Comparison of ENCODE assay signal across 10 cellular contexts in the genomic region with DNA sequence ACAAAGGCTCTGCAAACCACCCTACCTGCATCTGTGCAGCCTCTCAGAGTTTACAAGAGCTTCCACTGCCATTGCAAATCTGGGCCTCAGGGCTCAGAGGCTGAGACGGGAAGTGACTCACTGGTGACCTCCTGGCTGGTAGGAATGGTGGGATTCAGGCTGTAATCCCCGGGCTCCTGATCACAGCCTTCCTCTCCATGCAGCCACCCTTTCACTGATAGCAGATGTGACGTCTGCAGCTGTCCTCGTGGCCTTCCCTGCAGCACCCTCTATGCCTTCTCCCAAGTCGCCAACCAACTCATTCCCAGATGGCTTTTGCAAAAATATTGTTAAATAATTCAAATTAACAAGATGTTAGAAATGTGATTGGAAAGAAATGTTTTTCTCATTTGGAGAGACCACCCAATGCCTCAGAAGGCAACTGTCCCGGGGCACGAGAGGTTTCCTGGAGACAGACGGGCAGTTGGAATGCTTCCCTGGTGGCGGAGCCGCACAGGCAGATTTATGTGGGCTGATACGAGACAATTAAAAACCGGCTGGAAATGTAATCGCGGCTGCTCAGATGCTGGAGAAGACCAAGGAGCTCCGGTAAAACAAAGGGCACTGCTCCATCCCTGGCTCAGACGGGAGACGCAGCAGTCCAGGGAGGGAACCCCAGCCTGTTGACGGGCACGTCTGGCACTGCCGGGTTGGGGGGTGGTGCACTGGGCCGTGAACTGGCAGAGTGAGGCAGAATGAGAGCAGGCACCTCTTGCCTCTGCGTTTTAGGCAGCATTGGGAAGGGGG. TPM values are rescaled to one million over a fixed set of nuclear protein-coding genes. Genes with fewer than 3 reads are reported as not detected.
DNase-seq lines count a peak whose midpoint lies in the region; ATAC-seq and TF ChIP-seq lines count a peak whose summit lies in the region.
"Had no signal": no experiment of that assay in that cellular context is flagged by ENCODE, and none has a peak within 500 bp of the region (broad histone marks: within the 10 kb centered on the region; RNA-seq: fewer than 3 reads in every experiment).

No MANE protein-coding gene starts in this region.

- H3K4me1 Mint-ChIP-seq in activated CD4-positive, alpha-beta T cell treated with anti-CD3 and anti-CD28 coated beads, Interleukin-2, amount 10 ng/mL, durations not matched to agents 7 days and 5 days = no peaks in the 10 kb centered on the region
- no peaks in the 10 kb centered on the region for H3K4me1 Mint-ChIP-seq in activated CD8-positive, alpha-beta T cell treated with anti-CD3 and anti-CD28 coated beads, Interleukin-2, amount 10 ng/mL, durations not matched to agents 7 days and 5 days (ENCODE audit: low read depth)

- CTCF ChIA-PET in activated CD4-positive, alpha-beta T cell treated with anti-CD3 and anti-CD28 coated beads, Interleukin-2, amount 10 ng/mL, durations not matched to agents 7 days and 5 days (lab: Charles Lee) = no interaction called here
- CTCF ChIA-PET in activated CD8-positive, alpha-beta T cell treated with anti-CD3 and anti-CD28 coated beads, Interleukin-2, amount 10 ng/mL, durations not matched to agents 7 days and 5 days (lab: Charles Lee) = no interaction called here

- TF ChIP-seq CTCF in foreskin keratinocyte (conservative IDR thresholded peaks at IDR 0.05) (no peak), omental fat pad (IDR thresholded peaks at IDR 0.05) (no peak)

- H3K4me3 ChIP-seq in SK-N-MC = peak overlapping the region; percentile 50

- no peaks in the 10 kb centered on the region for H3K9me3 Mint-ChIP-seq in activated CD4-positive, alpha-beta T cell treated with anti-CD3 and anti-CD28 coated beads, Interleukin-2, amount 10 ng/mL, durations not matched to agents 7 days and 5 days
- H3K9me3 Mint-ChIP-seq in activated CD8-positive, alpha-beta T cell treated with anti-CD3 and anti-CD28 coated beads, Interleukin-2, amount 10 ng/mL, durations not matched to agents 7 days and 5 days (ENCODE audit: insufficient read depth) = no peaks in the 10 kb centered on the region

- H3K27me3 ChIP-seq in foreskin keratinocyte = no peaks in the 10 kb centered on the region
- H3K27me3 ChIP-seq: sigmoid colon had no signal

- H3K27ac Mint-ChIP-seq in activated CD4-positive, alpha-beta T cell treated with anti-CD3 and anti-CD28 coated beads, Interleukin-2, amount 10 ng/mL, durations not matched to agents 7 days and 5 days = no peak overlapping the region
- no peak overlapping the region for H3K27ac Mint-ChIP-seq in activated CD8-positive, alpha-beta T cell treated with anti-CD3 and anti-CD28 coated beads, Interleukin-2, amount 10 ng/mL, durations not matched to agents 7 days and 5 days

- peak overlapping the region; percentile 86 for H3K27ac ChIP-seq in SK-N-MC
- H3K27ac ChIP-seq in foreskin keratinocyte = no peak overlapping the region

- DNase-seq in GM03348 (ENCODE audit: low spot score) (peak; percentile 74), SK-N-MC (ENCODE audit: low read depth, low spot score) (no peak), foreskin keratinocyte (peak; percentile 39 to 64), omental fat pad (ENCODE audit: low spot score) (no peak), NK-92 (lab: John Stamatoyannopoulos, UW; ENCODE audit: unreplicated experiment) (no peak), mucosa of gallbladder (ENCODE audit: low spot score) (no peak)
- no peak for DNase-seq in activated CD4-positive, alpha-beta T cell treated with anti-CD3 and anti-CD28 coated beads, Interleukin-2, amount 10 ng/mL, durations not matched to agents 7 days and 5 days
- no peak for DNase-seq in activated CD8-positive, alpha-beta T cell treated with anti-CD3 and anti-CD28 coated beads, Interleukin-2, amount 10 ng/mL, durations not matched to agents 7 days and 5 days
- DNase-seq: activated CD4-positive, alpha-beta T cell treated with anti-CD3 and anti-CD28 coated beads for 1 hour; sigmoid colon had no signal

- no peaks in the 10 kb centered on the region for H3K36me3 Mint-ChIP-seq in activated CD4-positive, alpha-beta T cell treated with anti-CD3 and anti-CD28 coated beads, Interleukin-2, amount 10 ng/mL, durations not matched to agents 7 days and 5 days (ENCODE audit: low read depth)
- H3K36me3 Mint-ChIP-seq in activated CD8-positive, alpha-beta T cell treated with anti-CD3 and anti-CD28 coated beads, Interleukin-2, amount 10 ng/mL, durations not matched to agents 7 days and 5 days (ENCODE audit: low read depth) = no peaks in the 10 kb centered on the region

- ATAC-seq in foreskin keratinocyte (peak; percentile 73), omental fat pad (ENCODE audit: low FRiP score) (peak; percentile 14)
- no peak for ATAC-seq in activated CD8-positive, alpha-beta T cell treated with anti-CD3 and anti-CD28 coated beads, Interleukin-2, amount 10 ng/mL, durations not matched to agents 7 days and 5 days

- peaks cover 33% of the 10 kb centered on the region for H3K4me1 ChIP-seq in foreskin keratinocyte

- H3K9me3 ChIP-seq in SK-N-MC (ENCODE audit: low read depth, low read length) = no peaks in the 10 kb centered on the region
- H3K9me3 ChIP-seq: sigmoid colon had no signal

- H3K4me3 Mint-ChIP-seq in activated CD4-positive, alpha-beta T cell treated with anti-CD3 and anti-CD28 coated beads, Interleukin-2, amount 10 ng/mL, durations not matched to agents 7 days and 5 days = no peak overlapping the region
- H3K4me3 Mint-ChIP-seq in activated CD8-positive, alpha-beta T cell treated with anti-CD3 and anti-CD28 coated beads, Interleukin-2, amount 10 ng/mL, durations not matched to agents 7 days and 5 days = no peak overlapping the region

- peaks cover 10% of the 10 kb centered on the region; the same call in 1 of the 2 replicates for H3K36me3 ChIP-seq in SK-N-MC (ENCODE audit: insufficient read depth, low read length)
- H3K36me3 ChIP-seq: sigmoid colon had no signal

- POLR2A ChIA-PET in activated CD4-positive, alpha-beta T cell treated with anti-CD3 and anti-CD28 coated beads, Interleukin-2, amount 10 ng/mL, durations not matched to agents 7 days and 5 days (lab: Charles Lee) = no interaction called here
- POLR2A ChIA-PET in activated CD8-positive, alpha-beta T cell treated with anti-CD3 and anti-CD28 coated beads, Interleukin-2, amount 10 ng/mL, durations not matched to agents 7 days and 5 days (lab: Charles Lee) = no interaction called here

- no peak overlapping the region for H3K9ac ChIP-seq in SK-N-MC (ENCODE audit: insufficient read length)

- no peaks in the 10 kb centered on the region for H3K27me3 Mint-ChIP-seq in activated CD4-positive, alpha-beta T cell treated with anti-CD3 and anti-CD28 coated beads, Interleukin-2, amount 10 ng/mL, durations not matched to agents 7 days and 5 days
- no peaks in the 10 kb centered on the region for H3K27me3 Mint-ChIP-seq in activated CD8-positive, alpha-beta T cell treated with anti-CD3 and anti-CD28 coated beads, Interleukin-2, amount 10 ng/mL, durations not matched to agents 7 days and 5 days (ENCODE audit: low read depth)

RNA-seq across cellular contexts. Expression of a gene that starts 34.4 kb away (rescaled TPM):
- total RNA-seq in foreskin keratinocyte (31.1 and 31.8 TPM in 2 replicates), omental fat pad (10 to 100 TPM; 34.5 to 59.1 (median 52.0) TPM), mucosa of gallbladder (29.0 TPM)
- 7.8 and 9.1 TPM in 2 replicates for polyA plus RNA-seq in foreskin keratinocyte
- 10 to 100 TPM; 30.5 to 36.8 TPM for total RNA-seq in activated CD4-positive, alpha-beta T cell treated with anti-CD3 and anti-CD28 coated beads, Interleukin-2, amount 10 ng/mL, durations not matched to agents 7 days and 5 days
- 10 to 100 TPM; 31.7 to 33.6 TPM for total RNA-seq in activated CD8-positive, alpha-beta T cell treated with anti-CD3 and anti-CD28 coated beads, Interleukin-2, amount 10 ng/mL, durations not matched to agents 7 days and 5 days

Comparison
In these comparisons a context has a peak if more than half of its experiments do, and no peak if none do; other contexts are left out.
1. DNase-seq: peak in GM03348 (single experiment) and foreskin keratinocyte (2 of 2); none in SK-N-MC (single experiment), omental fat pad (single experiment), NK-92 (single experiment), activated CD4-positive, alpha-beta T cell treated with anti-CD3 and anti-CD28 coated beads, Interleukin-2, amount 10 ng/mL, durations not matched to agents 7 days and 5 days (single experiment), activated CD8-positive, alpha-beta T cell treated with anti-CD3 and anti-CD28 coated beads, Interleukin-2, amount 10 ng/mL, durations not matched to agents 7 days and 5 days (single experiment) and mucosa of gallbladder (single experiment).